In the genomic region with DNA sequence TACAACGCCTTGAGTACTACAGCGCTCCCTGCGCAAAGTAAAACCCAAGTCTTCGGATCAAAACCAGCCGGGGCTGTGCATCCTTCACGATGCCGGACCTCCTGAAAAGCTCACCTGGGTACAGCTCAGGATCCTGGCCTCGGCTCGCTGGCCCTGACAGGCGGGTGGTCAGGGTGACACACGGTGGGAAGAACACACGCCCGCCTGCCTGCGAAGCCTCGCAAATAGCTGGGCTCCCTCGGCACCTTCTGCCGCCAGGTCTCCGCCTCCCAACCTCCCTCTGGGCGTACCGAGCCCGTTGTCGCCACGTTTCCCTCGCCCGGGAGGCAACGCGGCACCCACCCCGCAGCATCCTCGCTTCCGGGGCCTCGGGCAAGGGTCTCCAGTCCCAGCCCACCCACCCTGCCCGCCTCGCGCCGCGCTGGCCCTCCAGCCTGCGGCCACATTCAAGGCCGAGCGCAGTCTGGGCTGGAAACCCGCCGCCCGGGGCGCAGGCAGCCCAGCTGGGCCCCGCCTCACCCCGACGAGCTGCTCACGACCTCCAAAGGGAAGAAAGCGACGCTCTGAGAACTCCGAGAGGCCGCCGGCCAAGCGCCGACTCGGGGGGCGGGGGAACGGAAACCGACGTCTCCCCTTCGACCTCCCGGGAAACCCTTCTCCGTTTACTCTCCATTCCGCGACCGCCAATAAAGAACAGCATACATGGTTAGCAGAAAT, we compare ENCODE assay signal across 8 cellular contexts. TPM values are rescaled to one million over a fixed set of nuclear protein-coding genes. Genes with fewer than 3 reads are reported as not detected.
A peak's percentile ranks its signal among the peaks of the same experiment; 100 is the strongest.
DNase-seq lines count a peak whose midpoint lies in the region; ATAC-seq and TF ChIP-seq lines count a peak whose summit lies in the region.

No MANE protein-coding gene starts in this region.

- H3K9ac ChIP-seq in OCI-LY1 (ENCODE audit: low read length): peak overlapping the region; percentile 73

- no peaks in the 10 kb centered on the region for H4K20me1 ChIP-seq in OCI-LY1 (ENCODE audit: insufficient read depth, low read length)

- peak overlapping the region; percentile 98 for H3K27ac ChIP-seq in OCI-LY1 (ENCODE audit: low read depth, low read length, poor library complexity, severe bottlenecking)
- peak overlapping the region; percentile 89 for H3K27ac ChIP-seq in epithelial cell of prostate

- ATAC-seq in HG03045 (IDR thresholded peaks at IDR 0.05; ENCODE audit: unreplicated experiment) (peak; percentile 31), mucosa of descending colon (peak; percentile 58)

- TF ChIP-seq CTCF in OCI-LY1 (IDR thresholded peaks at IDR 0.05; ENCODE audit: low read length) (no peak), mucosa of descending colon (IDR thresholded peaks at IDR 0.05) (no peak)

- H3K36me3 ChIP-seq in OCI-LY1 (ENCODE audit: insufficient read depth, low read length) (no peaks in the 10 kb centered on the region; the same call in 1 of the 2 replicates), mucosa of descending colon (ENCODE audit: low read depth) (no peaks in the 10 kb centered on the region)

- H3K27me3 ChIP-seq in OCI-LY1 (ENCODE audit: insufficient read depth, low read length): no peaks in the 10 kb centered on the region

- peaks cover 41% of the 10 kb centered on the region for H3K79me2 ChIP-seq in OCI-LY1 (ENCODE audit: insufficient read depth, low read length)

- H3K4me1 ChIP-seq in OCI-LY1 (ENCODE audit: insufficient read depth, low read length, severe bottlenecking) (peaks cover 68% of the 10 kb centered on the region), mucosa of descending colon (ENCODE audit: low read depth) (peaks cover 7% of the 10 kb centered on the region)

- intact Hi-C loops in mucosa of descending colon (cut with DNase I, micrococcal nuclease): no loop called here

- no peak overlapping the region for H2AFZ ChIP-seq in OCI-LY1 (ENCODE audit: low read length)

- peak overlapping the region; percentile 92 for H3K4me2 ChIP-seq in OCI-LY1 (ENCODE audit: low read length)

- peak overlapping the region; percentile 67 for H3K4me3 ChIP-seq in OCI-LY1 (ENCODE audit: low read depth, low read length, poor library complexity, severe bottlenecking)
- H3K4me3 ChIP-seq in mucosa of descending colon: peak overlapping the region; percentile 38

- no peaks in the 10 kb centered on the region for H3F3A ChIP-seq in OCI-LY1 (ENCODE audit: insufficient read depth, low read length)

- H3K9me3 ChIP-seq in OCI-LY1 (ENCODE audit: low read length) (no peaks in the 10 kb centered on the region), mucosa of descending colon (no peaks in the 10 kb centered on the region)

- peak; percentile 50 for DNase-seq in NCI-H345 (lab: John Stamatoyannopoulos, UW)
- DNase-seq in NCI-H345 treated with DMSO at 0.1 percent for 48 hours (lab: John Stamatoyannopoulos, UW; ENCODE audit: unreplicated experiment): no peak
- DNase-seq in activated T-cell treated with anti-CD3 and anti-CD28 coated beads for 4 hours: peak; percentile 45
- DNase-seq in epithelial cell of prostate (ENCODE audit: low read depth, low spot score): peak; percentile 16
- peak; percentile 57 to 83 (median 74) for DNase-seq in mucosa of descending colon
- DNase-seq in stimulated activated CD8-positive, alpha-beta memory T cell treated with anti-CD3 and anti-CD28 coated beads, Interleukin-4, amount 100 ng/mL, for 24 hours (ENCODE audit: low read depth): peak; percentile 52

- H3K9me2 ChIP-seq in OCI-LY1 (ENCODE audit: low read depth, low read length): no peaks in the 10 kb centered on the region

RNA-seq across cellular contexts. Expression of a gene that starts 0.5 kb away (rescaled TPM):
- 10 to 100 TPM in 1 of 3 donors, 1 to 10 TPM in 2; 7.4 to 12.8 (median 9.0) TPM for total RNA-seq in mucosa of descending colon
